19 cellular contexts compared by ENCODE assay signal in genomic region chr12:118398878-118399277, GRCh38. TPM values are rescaled to one million over a fixed set of nuclear protein-coding genes. Genes with fewer than 3 reads are reported as not detected.
A peak's percentile ranks its signal among the peaks of the same experiment; 100 is the strongest.
DNase-seq lines count a peak whose midpoint lies in the region; ATAC-seq and TF ChIP-seq lines count a peak whose summit lies in the region.
"Had no signal": no experiment of that assay in that cellular context is flagged by ENCODE, and none has a peak within 500 bp of the region (broad histone marks: within the 10 kb centered on the region; RNA-seq: fewer than 3 reads in every experiment).

No MANE protein-coding gene starts in this region.

- H4K20me1 ChIP-seq in smooth muscle cell (ENCODE audit: low read depth): peaks cover 30% of the 10 kb centered on the region

- peak overlapping the region; percentile 38; the same call in 1 of the 2 replicates for H3K27ac ChIP-seq in HUES6 (ENCODE audit: low read depth, low read length)
- H3K27ac ChIP-seq in smooth muscle cell (ENCODE audit: low read depth): no peak overlapping the region
- H3K27ac ChIP-seq: KMS-11, PC-9 had no signal

- no peaks in the 10 kb centered on the region for H3F3A ChIP-seq in smooth muscle cell (ENCODE audit: low read depth)

- no peak overlapping the region for H2AFZ ChIP-seq in smooth muscle cell (ENCODE audit: low read depth)
- H2AFZ ChIP-seq: PC-9 had no signal

- H3K9ac ChIP-seq in HUES6 (ENCODE audit: low read length) (no peak overlapping the region), smooth muscle cell (ENCODE audit: low read depth) (no peak overlapping the region)
- H3K9ac ChIP-seq: KMS-11 had no signal

- WGBS in smooth muscle cell (ENCODE audit: low lambda C conversion rate): 81% methylated on average over 6 of the region's 6 CpGs

- no peaks in the 10 kb centered on the region for H3K9me3 ChIP-seq in HUES6 (ENCODE audit: control insufficient read depth, insufficient read depth, low read depth, low read length)
- H3K9me3 ChIP-seq in smooth muscle cell (replicated peaks; ENCODE audit: low read depth): no peaks in the 10 kb centered on the region
- no peaks in the 10 kb centered on the region for H3K9me3 ChIP-seq in mucosa of descending colon
- H3K9me3 ChIP-seq: esophagus muscularis mucosa had no signal

- H3K4me2 ChIP-seq in smooth muscle cell: no peak overlapping the region
- H3K4me2 ChIP-seq: KMS-11, PC-9 had no signal

- H3K79me2 ChIP-seq in smooth muscle cell (ENCODE audit: low read depth): no peaks in the 10 kb centered on the region

- peaks cover 97% of the 10 kb centered on the region for H3K36me3 ChIP-seq in HUES6 (ENCODE audit: control insufficient read depth, insufficient read depth, low read length)
- H3K36me3 ChIP-seq in smooth muscle cell (ENCODE audit: low read depth): peaks cover 15% of the 10 kb centered on the region
- no peaks in the 10 kb centered on the region for H3K36me3 ChIP-seq in mucosa of descending colon (ENCODE audit: low read depth)

- DNase-seq in AML-193 (lab: John Stamatoyannopoulos, UW) (peak; percentile 63 to 76), SIG-M5 (lab: John Stamatoyannopoulos, UW) (peak; percentile 80), fibroblast of villous mesenchyme (ENCODE audit: low read depth) (peak; percentile 30), NCI-H82 (lab: John Stamatoyannopoulos, UW) (no peak), smooth muscle cell (lab: John Stamatoyannopoulos, UW; ENCODE audit: unreplicated experiment) (no peak), mucosa of descending colon (no peak), DMS 273 treated with DMSO at 0.1 percent for 48 hours (lab: John Stamatoyannopoulos, UW) (no peak)
- DNase-seq: activated CD4-positive, alpha-beta T cell treated with anti-CD3 and anti-CD28 coated beads for 48 hours; activated CD8-positive, alpha-beta memory T cell treated with anti-CD3 and anti-CD28 coated beads, Interleukin-2, amount 10 ng/mL, durations not matched to agents 7 days and 5 days; DMS53; NCI-H1417; NCI-H2171; NCI-H526; PC-9; stimulated activated CD4-positive, alpha-beta T cell treated with anti-CD3 and anti-CD28 coated beads, Interleukin-4, amount 100 ng/mL, for 24 hours had no signal

- intact Hi-C loops in mucosa of descending colon (cut with DNase I, micrococcal nuclease): no loop called here

- no peak for ATAC-seq in mucosa of descending colon
- ATAC-seq: activated CD8-positive, alpha-beta memory T cell treated with anti-CD3 and anti-CD28 coated beads, Interleukin-2, amount 10 ng/mL, durations not matched to agents 7 days and 5 days; left lobe of liver had no signal

- H3K4me3 ChIP-seq in HUES6 (ENCODE audit: low read depth, low read length): no peak overlapping the region
- H3K4me3 ChIP-seq in fibroblast of villous mesenchyme (ENCODE audit: low read depth, low read length): no peak overlapping the region
- no peak overlapping the region for H3K4me3 ChIP-seq in smooth muscle cell
- H3K4me3 ChIP-seq in mucosa of descending colon: no peak overlapping the region
- H3K4me3 ChIP-seq: esophagus muscularis mucosa, PC-9 had no signal

- H3K27me3 ChIP-seq in HUES6 (ENCODE audit: control insufficient read depth, insufficient read depth, low read length) (no peaks in the 10 kb centered on the region), smooth muscle cell (ENCODE audit: low read depth) (no peaks in the 10 kb centered on the region)
- H3K27me3 ChIP-seq: esophagus muscularis mucosa had no signal

- TF ChIP-seq CTCF in fibroblast of villous mesenchyme (IDR thresholded peaks at IDR 0.05; ENCODE audit: insufficient read depth, low read depth, low read length) (no peak), smooth muscle cell (IDR thresholded peaks at IDR 0.05; ENCODE audit: borderline replicate concordance, insufficient read depth, poor library complexity, severe bottlenecking) (no peak), mucosa of descending colon (IDR thresholded peaks at IDR 0.05) (no peak)

- H3K4me1 ChIP-seq in HUES6 (ENCODE audit: control insufficient read depth, insufficient read depth, low read length) (no peaks in the 10 kb centered on the region), smooth muscle cell (ENCODE audit: low read depth) (no peaks in the 10 kb centered on the region), mucosa of descending colon (ENCODE audit: low read depth) (no peaks in the 10 kb centered on the region)

RNA-seq across cellular contexts. Expression of gene SUDS3, which starts 22.5 kb away (rescaled TPM):
- total RNA-seq in fibroblast of villous mesenchyme (34.1 and 53.5 TPM in 2 replicates), smooth muscle cell (34.9 and 58.2 TPM in 2 replicates), mucosa of descending colon (10 to 100 TPM; 35.2 to 56.4 (median 50.9) TPM)
- 11.4 and 16.4 TPM in 2 replicates for polyA plus RNA-seq in smooth muscle cell

RNA-seq across cellular contexts. Expression of gene TAOK3, which starts 26.2 kb away (rescaled TPM):
- total RNA-seq in fibroblast of villous mesenchyme: 31.2 and 34.5 TPM in 2 replicates
- 7.1 and 7.3 TPM in 2 replicates for total RNA-seq in smooth muscle cell
- polyA plus RNA-seq in smooth muscle cell: 7.9 and 18.2 TPM in 2 replicates
- 10 to 100 TPM; 49.5 to 72.3 (median 52.8) TPM for total RNA-seq in mucosa of descending colon

Comparison
In these comparisons a context has a peak if more than half of its experiments do, and no peak if none do; other contexts are left out.
1. DNase-seq: peak in AML-193 (2 of 2), SIG-M5 (single experiment) and fibroblast of villous mesenchyme (single experiment); none in NCI-H82 (single experiment), smooth muscle cell (single experiment), mucosa of descending colon (0 of 3) and DMS 273 treated with DMSO at 0.1 percent for 48 hours (single experiment).